ENCODE assay signal across 27 cellular contexts in the genomic region with DNA sequence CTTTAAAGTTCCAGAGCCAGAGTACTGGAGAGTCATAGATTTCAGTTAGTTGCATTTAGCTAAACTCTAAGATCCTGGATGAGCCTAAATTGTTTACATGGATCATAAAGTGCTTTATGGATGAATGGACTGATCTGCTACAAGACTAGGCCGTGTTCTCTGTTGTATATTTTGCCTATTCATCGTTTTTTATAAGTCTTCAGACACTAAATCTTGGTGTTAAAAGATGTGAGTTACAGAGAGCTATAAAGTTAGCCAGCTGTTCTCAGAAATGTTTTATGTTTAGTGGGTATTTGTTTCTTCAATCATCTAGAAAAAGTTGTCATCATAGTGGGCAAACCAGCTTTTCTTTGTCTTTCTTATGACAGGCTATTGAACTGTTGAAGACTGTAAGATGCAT.
"Had no signal": no experiment of that assay in that cellular context is flagged by ENCODE, and none has a peak within 500 bp of the region (broad histone marks: within the 10 kb centered on the region; RNA-seq: fewer than 3 reads in every experiment).

No MANE protein-coding gene starts in this region.

- H3K36me3 Mint-ChIP-seq: activated CD8-positive, alpha-beta memory T cell treated with anti-CD3 and anti-CD28 coated beads, Interleukin-2, amount 10 ng/mL, durations not matched to agents 7 days and 5 days; activated naive CD4-positive, alpha-beta T cell treated with anti-CD3 and anti-CD28 coated beads, Interleukin-2, amount 50 U/mL, for 24 hours had no signal

- H3K27ac Mint-ChIP-seq: activated CD4-positive, alpha-beta T cell treated with anti-CD3 and anti-CD28 coated beads, Interleukin-2, amount 10 ng/mL, durations not matched to agents 24 days and 14 days; activated CD8-positive, alpha-beta memory T cell treated with anti-CD3 and anti-CD28 coated beads, Interleukin-2, amount 10 ng/mL, durations not matched to agents 7 days and 5 days; activated naive CD4-positive, alpha-beta T cell treated with anti-CD3 and anti-CD28 coated beads, Interleukin-2, amount 50 U/mL, for 24 hours; activated T-cell treated with anti-CD3 and anti-CD28 coated beads, Interleukin-2, amount 50 U/mL, for 24 hours; activated T-helper 1 cell treated with anti-CD3 and anti-CD28 coated beads, Interleukin-12 subunit alpha, Interleukin-12 subunit beta, Interleukin-2, Interleukin-4 antibody, amounts not matched to agents 30 ng/mL and 10 ng/mL and 1 ng/mL, durations not matched to agents 14 hours and 24 hours and 36 hours had no signal

- H3K27ac ChIP-seq: breast epithelium, KMS-11, Peyer's patch, RWPE1 had no signal

- H3K27me3 ChIP-seq: breast epithelium, MG63, Peyer's patch, SJCRH30 had no signal

- H3K4me3 ChIP-seq: breast epithelium, MG63, Peyer's patch, SJCRH30 had no signal

- H3K4me3 Mint-ChIP-seq: activated CD4-positive, alpha-beta T cell treated with anti-CD3 and anti-CD28 coated beads, Interleukin-2, amount 10 ng/mL, durations not matched to agents 24 days and 14 days; activated CD8-positive, alpha-beta memory T cell treated with anti-CD3 and anti-CD28 coated beads, Interleukin-2, amount 10 ng/mL, durations not matched to agents 7 days and 5 days; activated naive CD4-positive, alpha-beta T cell treated with anti-CD3 and anti-CD28 coated beads, Interleukin-2, amount 50 U/mL, for 24 hours; activated T-cell treated with anti-CD3 and anti-CD28 coated beads, Interleukin-2, amount 50 U/mL, for 24 hours; activated T-helper 1 cell treated with anti-CD3 and anti-CD28 coated beads, Interleukin-12 subunit alpha, Interleukin-12 subunit beta, Interleukin-2, Interleukin-4 antibody, amounts not matched to agents 30 ng/mL and 10 ng/mL and 1 ng/mL, durations not matched to agents 14 hours and 24 hours and 36 hours had no signal

- H3K9ac ChIP-seq: KMS-11 had no signal

- H3K9me3 ChIP-seq: breast epithelium, MG63, Peyer's patch had no signal

- H3K9me3 Mint-ChIP-seq: activated CD4-positive, alpha-beta T cell treated with anti-CD3 and anti-CD28 coated beads, Interleukin-2, amount 10 ng/mL, durations not matched to agents 24 days and 14 days had no signal

- H3K4me1 Mint-ChIP-seq: activated CD4-positive, alpha-beta T cell treated with anti-CD3 and anti-CD28 coated beads, Interleukin-2, amount 10 ng/mL, durations not matched to agents 24 days and 14 days; activated CD8-positive, alpha-beta memory T cell treated with anti-CD3 and anti-CD28 coated beads, Interleukin-2, amount 10 ng/mL, durations not matched to agents 7 days and 5 days; activated naive CD4-positive, alpha-beta T cell treated with anti-CD3 and anti-CD28 coated beads, Interleukin-2, amount 50 U/mL, for 24 hours had no signal

- H3K4me2 ChIP-seq: KMS-11 had no signal

- H3K36me3 ChIP-seq: breast epithelium, MG63, Peyer's patch, SJCRH30 had no signal

- ATAC-seq: activated CD8-positive, alpha-beta memory T cell treated with anti-CD3 and anti-CD28 coated beads, Interleukin-2, amount 10 ng/mL, durations not matched to agents 7 days and 5 days; SK-N-SH treated with all-trans-retinoic acid at 6 μM for 48 hours had no signal

- H3K4me1 ChIP-seq: breast epithelium, Peyer's patch had no signal

- DNase-seq: activated CD4-positive, alpha-beta T cell treated with anti-CD3 and anti-CD28 coated beads, Interleukin-2, amount 10 ng/mL, durations not matched to agents 24 days and 14 days; activated CD4-positive, alpha-beta T cell treated with anti-CD3 and anti-CD28 coated beads, Interleukin-2, amount 50 U/mL, for 48 hours; activated CD4-positive, CD25-positive, alpha-beta regulatory T cell treated with anti-CD3 and anti-CD28 coated beads, Interleukin-2, amount 50 U/mL, for 72 hours; activated CD8-positive, alpha-beta memory T cell treated with anti-CD3 and anti-CD28 coated beads, Interleukin-2, amount 10 ng/mL, durations not matched to agents 7 days and 5 days; activated effector memory CD4-positive, alpha-beta T cell treated with Interleukin-2 at 50 U/mL for 16 hours; activated naive CD4-positive, alpha-beta T cell; activated T-cell treated with anti-CD3 and anti-CD28 coated beads, Interleukin-2, amount 50 U/mL, for 24 hours; aorta; caudate nucleus; MG63; MV-4-11; NCI-H1092 treated with DMSO at 0.1 percent for 48 hours; NCI-H1417 treated with DMSO at 0.1 percent for 48 hours; NCI-H1694 treated with DMSO at 0.1 percent for 48 hours; NCI-H2081; NCI-H510A treated with DMSO at 0.1 percent for 48 hours; NCI-H69; Peyer's patch; Right ventricle myocardium superior; SW 1271 had no signal

- H3K27me3 Mint-ChIP-seq: activated CD4-positive, alpha-beta T cell treated with anti-CD3 and anti-CD28 coated beads, Interleukin-2, amount 10 ng/mL, durations not matched to agents 24 days and 14 days; activated CD8-positive, alpha-beta memory T cell treated with anti-CD3 and anti-CD28 coated beads, Interleukin-2, amount 10 ng/mL, durations not matched to agents 7 days and 5 days; activated naive CD4-positive, alpha-beta T cell treated with anti-CD3 and anti-CD28 coated beads, Interleukin-2, amount 50 U/mL, for 24 hours; activated T-cell treated with anti-CD3 and anti-CD28 coated beads, Interleukin-2, amount 50 U/mL, for 24 hours had no signal
